ENCODE assay signal across 8 cellular contexts in the genomic region with DNA sequence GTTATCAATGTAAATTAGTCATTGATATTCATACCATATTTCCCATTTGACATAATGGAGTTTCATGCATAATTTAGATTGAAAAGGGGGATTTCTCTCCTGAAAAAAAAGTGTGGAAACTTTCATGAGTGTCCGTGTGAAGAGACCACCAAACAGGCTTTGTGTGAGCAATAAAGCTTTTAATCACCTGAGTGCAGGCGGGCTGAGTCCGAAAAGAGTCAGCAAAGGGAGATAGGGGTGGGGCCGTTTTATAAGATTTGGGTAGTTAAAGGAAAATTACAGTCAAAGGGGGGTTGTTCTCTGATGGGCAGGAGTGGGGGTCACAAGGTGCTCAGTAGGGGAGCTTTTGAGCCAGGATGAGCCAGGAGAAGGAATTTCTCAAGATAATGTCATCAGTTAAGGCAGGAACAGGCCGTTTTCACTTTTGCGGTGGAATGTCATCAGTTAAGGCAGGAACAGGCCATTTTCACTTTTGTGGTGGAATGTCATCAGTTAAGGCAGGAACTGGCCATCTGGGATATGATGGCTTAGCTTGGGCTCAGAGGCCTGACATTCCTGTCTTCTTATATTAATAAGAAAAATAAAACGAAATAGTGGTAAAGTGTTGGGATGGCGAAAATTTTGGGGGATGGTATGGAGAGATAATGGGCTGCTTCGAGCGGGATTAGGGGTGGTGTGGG. TPM values are rescaled to one million over a fixed set of nuclear protein-coding genes. Genes with fewer than 3 reads are reported as not detected.
DNase-seq lines count a peak whose midpoint lies in the region; ATAC-seq, FAIRE-seq and TF ChIP-seq lines count a peak whose summit lies in the region.
"Not testable (repeated sequence)": the region's sequence is repeated elsewhere in the genome, so short reads cannot be mapped to it uniquely, and the experiment has no call there.

No MANE protein-coding gene starts in this region.

- H3K27ac Mint-ChIP-seq in CD4-positive, CD25-positive, alpha-beta regulatory T cell; activated CD8-positive, alpha-beta T cell treated with anti-CD3 and anti-CD28 coated beads for 36 hours: not testable (repeated sequence)
- peak overlapping the region in 1 of 6 donors; percentile 97 for H3K27ac Mint-ChIP-seq in naive B cell

- H3K27me3 Mint-ChIP-seq in CD4-positive, CD25-positive, alpha-beta regulatory T cell; activated CD8-positive, alpha-beta T cell treated with anti-CD3 and anti-CD28 coated beads for 36 hours; naive B cell: not testable (repeated sequence)

- not testable (repeated sequence) for ATAC-seq in CD4-positive, CD25-positive, alpha-beta regulatory T cell (ENCODE audit: low read depth in 2 of 2); activated CD8-positive, alpha-beta T cell treated with anti-CD3 and anti-CD28 coated beads for 36 hours; GM12878; naive B cell (ENCODE audit: low read depth in 2 of 2); stimulated activated naive CD8-positive, alpha-beta T cell treated with anti-CD3 and anti-CD28 coated beads, Interleukin-15, Interleukin-2, amounts not matched to agents 100 U/mL and 50 U/mL, for 24 hours

- not testable (repeated sequence) for FAIRE-seq in GM12878 (lab: Jason Lieb, UNC)

- H3K9me3 ChIP-seq in CD4-positive, CD25-positive, alpha-beta regulatory T cell (ENCODE audit: control insufficient read depth in 2 of 2, low read length in 2 of 2); HUES64 (ENCODE audit: insufficient read depth, low read depth, low read length); SJSA1 (replicated peaks); GM12878 (replicated peaks; ENCODE audit: control insufficient read depth, insufficient read depth, low read length); right atrium auricular region: not testable (repeated sequence)

- DNase-seq in CD4-positive, CD25-positive, alpha-beta regulatory T cell; SJSA1 (ENCODE audit: low read depth in 1 of 2, low spot score in 2 of 2); GM12878 (ENCODE audit: low read depth, low spot score); naive B cell: not testable (repeated sequence)
- DNase-seq in activated CD8-positive, alpha-beta T cell treated with anti-CD3 and anti-CD28 coated beads for 36 hours, result peak; percentile 33
- peak; percentile 44 for DNase-seq in right atrium auricular region (ENCODE audit: low spot score)
- peak; percentile 5 for DNase-seq in stimulated activated naive CD8-positive, alpha-beta T cell treated with anti-CD3 and anti-CD28 coated beads, Interleukin-15, Interleukin-2, amounts not matched to agents 100 U/mL and 50 U/mL, for 24 hours

- CTCF ChIA-PET in activated CD8-positive, alpha-beta T cell treated with anti-CD3 and anti-CD28 coated beads for 36 hours (lab: Charles Lee), result interaction anchor here (1.0 to 2.5 kb wide), 7 partner anchors 9 to 89 kb away, joined by 3 to 16 read pairs (median 4); no protein-coding TSS in a partner anchor
- CTCF ChIA-PET in GM12878 (lab: Yijun Ruan, JAX), result interaction anchor here (2.2 to 7.3 kb wide), 3 partner anchors 22 to 85 kb away, joined by 8 to 41 read pairs (median 18); no protein-coding TSS in a partner anchor

- H3K9me3 Mint-ChIP-seq in CD4-positive, CD25-positive, alpha-beta regulatory T cell; activated CD8-positive, alpha-beta T cell treated with anti-CD3 and anti-CD28 coated beads for 36 hours; naive B cell: not testable (repeated sequence)

- peaks cover 64% of the 10 kb centered on the region for H3K4me1 ChIP-seq in CD4-positive, CD25-positive, alpha-beta regulatory T cell (ENCODE audit: control insufficient read depth, insufficient read depth, low read length, poor library complexity, severe bottlenecking)
- peaks cover 25% of the 10 kb centered on the region for H3K4me1 ChIP-seq in HUES64 (ENCODE audit: insufficient read depth, low read length)
- H3K4me1 ChIP-seq in SJSA1 (replicated peaks), result peaks cover 30% of the 10 kb centered on the region
- peaks cover 29% of the 10 kb centered on the region for H3K4me1 ChIP-seq in GM12878 (ENCODE audit: control insufficient read depth, insufficient read depth, low read length)
- not testable (repeated sequence) for H3K4me1 ChIP-seq in right atrium auricular region

- POLR2A ChIA-PET in activated CD8-positive, alpha-beta T cell treated with anti-CD3 and anti-CD28 coated beads for 36 hours (lab: Charles Lee), result interaction anchor here (0.7 to 2.2 kb wide), 11 partner anchors 11 to 89 kb away, joined by 3 to 7 read pairs (median 4); partner anchors contain the start of gene CMTM7
- POLR2A ChIA-PET in GM12878 (lab: Charles Lee), result interaction anchor here (1.3 to 1.5 kb wide), 2 partner anchors 12 to 70 kb away, joined by 3 read pairs; partner anchors contain the start of gene CMTM7

- not testable (repeated sequence) for BruUV-seq in GM12878 (replicated peaks; lab: Mats Ljungman, UMichigan)

- not testable (repeated sequence) for H2AFZ ChIP-seq in GM12878 (ENCODE audit: control insufficient read depth, low read depth, low read length)

- not testable (repeated sequence) for TF ChIP-seq RAD21 in GM12878 (IDR thresholded peaks at IDR 0.05; ENCODE audit: insufficient read depth, low read depth, low read length)

- not testable (repeated sequence) for H3K36me3 Mint-ChIP-seq in CD4-positive, CD25-positive, alpha-beta regulatory T cell; activated CD8-positive, alpha-beta T cell treated with anti-CD3 and anti-CD28 coated beads for 36 hours (ENCODE audit: low read depth); naive B cell

- H3K79me2 ChIP-seq in GM12878 (ENCODE audit: control insufficient read depth, insufficient read depth, low read length), result not testable (repeated sequence)

- not testable (repeated sequence) for H3K36me3 ChIP-seq in CD4-positive, CD25-positive, alpha-beta regulatory T cell (ENCODE audit: control insufficient read depth, insufficient read depth, low read length); HUES64 (ENCODE audit: insufficient read depth, low read length); SJSA1; GM12878 (ENCODE audit: control insufficient read depth in 2 of 2, insufficient read depth in 2 of 2, low read length in 1 of 2); right atrium auricular region

- peak overlapping the region; percentile 56 for H3K4me3 ChIP-seq in CD4-positive, CD25-positive, alpha-beta regulatory T cell (ENCODE audit: low read depth, low read length)
- H3K4me3 ChIP-seq in HUES64 (ENCODE audit: low read length) (peak overlapping the region; percentile 42), GM12878 (peak overlapping the region; percentile 30; the same call in 1 of the 2 replicates)
- H3K4me3 ChIP-seq in SJSA1, right atrium auricular region: not testable (repeated sequence)

- H4K20me1 ChIP-seq in GM12878 (ENCODE audit: control insufficient read depth, insufficient read depth), result not testable (repeated sequence)

- TF ChIP-seq POLR2A in GM12878 (IDR thresholded peaks at IDR 0.05; ENCODE audit: low read depth, low read length), result not testable (repeated sequence)

- SMC1A ChIA-PET in GM12878 (lab: Charles Lee; ENCODE audit: uncharacterized antibody, unreplicated experiment), result interaction anchor here (0.8 to 3.0 kb wide), 10 partner anchors 8 to 87 kb away, joined by 3 to 16 read pairs (median 4); no protein-coding TSS in a partner anchor

- peak overlapping the region; percentile 45 for H3K9ac ChIP-seq in HUES64 (ENCODE audit: low read depth, low read length)
- H3K9ac ChIP-seq in GM12878 (ENCODE audit: control insufficient read depth, insufficient read depth, low read length), result not testable (repeated sequence)

- H3K4me3 Mint-ChIP-seq in CD4-positive, CD25-positive, alpha-beta regulatory T cell, result peak overlapping the region in 1 of 4 donors; percentile 88
- peak overlapping the region; percentile 69 for H3K4me3 Mint-ChIP-seq in activated CD8-positive, alpha-beta T cell treated with anti-CD3 and anti-CD28 coated beads for 36 hours
- H3K4me3 Mint-ChIP-seq in naive B cell, result peak overlapping the region in 7 of 8 donors; percentile 65 to 90 (median 80)

- intact Hi-C loops in activated CD8-positive, alpha-beta T cell treated with anti-CD3 and anti-CD28 coated beads for 36 hours (cut with micrococcal nuclease), result loop anchor here (2.0 to 5.0 kb wide), 2 partner anchors 64 to 84 kb away; no protein-coding TSS in a partner anchor
- intact Hi-C loops in GM12878 (cut with micrococcal nuclease; ENCODE audit: unreplicated experiment), result not testable (repeated sequence)

- peak overlapping the region; percentile 97 for H3K27ac ChIP-seq in CD4-positive, CD25-positive, alpha-beta regulatory T cell (ENCODE audit: insufficient read depth, low read length, poor library complexity, severe bottlenecking)
- H3K27ac ChIP-seq in HUES64 (ENCODE audit: low read depth, low read length), result peak overlapping the region; percentile 83
- H3K27ac ChIP-seq in SJSA1, result 0 out of 2 replicates have a peak overlapping the region, but pooled peaks have one; percentile 17
- not testable (repeated sequence) for H3K27ac ChIP-seq in GM12878 (ENCODE audit: control insufficient read depth, insufficient read depth); right atrium auricular region

- H3K4me2 ChIP-seq in GM12878 (ENCODE audit: control insufficient read depth, insufficient read depth), result peak overlapping the region; percentile 5; the same call in 1 of the 2 replicates

- not testable (repeated sequence) for H3K27me3 ChIP-seq in CD4-positive, CD25-positive, alpha-beta regulatory T cell (ENCODE audit: control insufficient read depth, insufficient read depth, low read length); HUES64 (ENCODE audit: insufficient read depth, low read length); SJSA1 (replicated peaks); GM12878 (replicated peaks in 1 of 2; ENCODE audit: control insufficient read depth in 2 of 2, insufficient read depth in 2 of 2, low read length in 1 of 2); right atrium auricular region

- peaks cover 10 to 41% (median 36%) of the 10 kb centered on the region in 4 donors for H3K4me1 Mint-ChIP-seq in CD4-positive, CD25-positive, alpha-beta regulatory T cell
- H3K4me1 Mint-ChIP-seq in activated CD8-positive, alpha-beta T cell treated with anti-CD3 and anti-CD28 coated beads for 36 hours (ENCODE audit: low read depth), result peaks cover 38% of the 10 kb centered on the region
- H3K4me1 Mint-ChIP-seq in naive B cell, result peaks cover 30 to 39% (median 37%) of the 10 kb centered on the region in 3 donors

- WGBS in HUES64, result 39% methylated on average over 10 of the region's 10 CpGs
- WGBS in GM12878 (ENCODE audit: insufficient coverage, insufficient replicate concordance, low lambda C conversion rate, missing lambda C conversion rate), result 76% methylated on average over 10 of the region's 10 CpGs

- not testable (repeated sequence) for TF ChIP-seq CTCF in activated CD8-positive, alpha-beta T cell treated with anti-CD3 and anti-CD28 coated beads for 36 hours (IDR thresholded peaks at IDR 0.05); GM12878 (IDR thresholded peaks at IDR 0.05 in 2 of 3, conservative IDR thresholded peaks at IDR 0.05 in 1 of 3; ENCODE audit: control insufficient read depth in 2 of 3, extremely low read depth in 1 of 3, insufficient read depth in 1 of 3, low read depth in 3 of 3, low read length in 3 of 3); right atrium auricular region (IDR thresholded peaks at IDR 0.05)

- RAD21 ChIA-PET in GM12878 (lab: Charles Lee; ENCODE audit: unreplicated experiment), result interaction anchor here (1.0 to 2.4 kb wide), 8 partner anchors 9 to 86 kb away, joined by 3 to 11 read pairs (median 5); no protein-coding TSS in a partner anchor

- TF ChIP-seq EP300 in GM12878 (IDR thresholded peaks at IDR 0.05; ENCODE audit: borderline replicate concordance in 1 of 2, control insufficient read depth in 1 of 2, low read depth in 2 of 2, low read length in 2 of 2), result not testable (repeated sequence)

- in situ Hi-C loops in GM12878 (cut with MboI), result not testable (repeated sequence)

RNA-seq across cellular contexts. Expression of gene CMTM6, which starts 41.7 kb away (rescaled TPM):
- 46.1 TPM for total RNA-seq in CD4-positive, CD25-positive, alpha-beta regulatory T cell
- polyA plus RNA-seq in CD4-positive, CD25-positive, alpha-beta regulatory T cell, result 100 to 1,000 TPM in 1 of 4 donors, 10 to 100 TPM in 3; 65.5 to 102 (median 80.3) TPM
- polyA plus RNA-seq in HUES64 (2013, experiment 1 of 2), result 30.5 TPM
- polyA plus RNA-seq in HUES64 (2013, experiment 2 of 2), result 32.8 TPM
- 159 and 204 TPM in 2 replicates for total RNA-seq in SJSA1 (2014; rRNA removed; shearing (Covaris generic))
- total RNA-seq in activated CD8-positive, alpha-beta T cell treated with anti-CD3 and anti-CD28 coated beads for 36 hours, result 10 to 100 TPM; 49.8 to 50.1 TPM
- 60.8 and 68.6 TPM in 2 replicates for total RNA-seq in GM12878 (2013; cell fraction: nucleolus; rRNA removed)
- total RNA-seq in GM12878 (2014; rRNA removed) (61.8 and 75.1 TPM in 2 replicates), GM12878 (2014; rRNA removed; fragmentation: Illumina TruSeq; extraction: Trizol) (73.5 and 74.7 TPM in 2 replicates), GM12878 (2021) (51.2 and 54.4 TPM in 2 replicates), right atrium auricular region (10 to 100 TPM; 16.6 to 25.9 TPM)
- polyA plus RNA-seq in GM12878 (2011; ENCODE audit: low read depth), result 12.6 TPM
- polyA plus RNA-seq in GM12878 (2011; rRNA removed) (92.6 and 138 TPM in 2 replicates), GM12878 (2014; fragmentation: Illumina TruSeq; extraction: Trizol) (61.0 and 74.5 TPM in 2 replicates), GM12878 (2014; fragmentation: Nextera tagmentation; extraction: Ambion mirVana) (10 to 100 TPM; 27.1 to 39.0 TPM), GM12878 (2014; rRNA removed) (43.9 and 52.4 TPM in 2 replicates), GM12878 (2016; fragmentation: Nextera tagmentation; extraction: Ambion mirVana) (10 to 100 TPM; 92.3 to 97.3 TPM), naive B cell (ENCODE audit: low read depth in 6 of 6) (100 to 1,000 TPM in 4 of 6 donors, 10 to 100 TPM in 2; 89.7 to 156 (median 106) TPM)
- polyA plus RNA-seq in GM12878 (2011; cell fraction: cytosol; rRNA removed), result 32.5 and 34.3 TPM in 2 replicates
- polyA plus RNA-seq in GM12878 (2011; cell fraction: nucleus; rRNA removed), result 15.2 and 17.9 TPM in 2 replicates
- polyA plus RNA-seq in GM12878 (2012), result 19.5 and 21.1 TPM in 2 replicates
- 36.8 and 51.9 TPM in 2 replicates for polyA minus RNA-seq in GM12878 (2011; rRNA and poly(A)+ RNA removed)
- polyA minus RNA-seq in GM12878 (2011; cell fraction: cytosol; rRNA and poly(A)+ RNA removed), result 16.0 and 22.4 TPM in 2 replicates
- polyA minus RNA-seq in GM12878 (2011; cell fraction: nucleus; rRNA and poly(A)+ RNA removed), result 7.6 and 12.7 TPM in 2 replicates
